Comparison of ENCODE assay signal across 13 cellular contexts in the genomic region with DNA sequence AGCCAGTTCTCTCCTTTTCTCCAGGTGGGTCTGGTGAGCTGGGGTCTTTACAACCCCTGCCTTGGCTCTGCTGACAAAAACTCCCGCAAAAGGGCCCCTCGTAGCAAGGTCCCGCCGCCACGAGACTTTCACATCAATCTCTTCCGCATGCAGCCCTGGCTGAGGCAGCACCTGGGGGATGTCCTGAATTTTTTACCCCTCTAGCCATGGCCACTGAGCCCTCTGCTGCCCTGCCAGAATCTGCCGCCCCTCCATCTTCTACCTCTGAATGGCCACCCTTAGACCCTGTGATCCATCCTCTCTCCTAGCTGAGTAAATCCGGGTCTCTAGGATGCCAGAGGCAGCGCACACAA. TPM values are rescaled to one million over a fixed set of nuclear protein-coding genes. Genes with fewer than 3 reads are reported as not detected.
DNase-seq lines count a peak whose midpoint lies in the region; ATAC-seq and TF ChIP-seq lines count a peak whose summit lies in the region.
"Had no signal": no experiment of that assay in that cellular context is flagged by ENCODE, and none has a peak within 500 bp of the region (broad histone marks: within the 10 kb centered on the region; RNA-seq: fewer than 3 reads in every experiment).

No MANE protein-coding gene starts in this region.

- ATAC-seq in HCT116 (no peak), GM19395 (IDR thresholded peaks at IDR 0.05; ENCODE audit: unreplicated experiment) (no peak), GM19328 (IDR thresholded peaks at IDR 0.05; ENCODE audit: unreplicated experiment) (no peak)

- no peak overlapping the region for H3K4me3 ChIP-seq in HCT116 (replicated peaks in 1 of 2; ENCODE audit: low read depth in 1 of 2, low read length in 2 of 2)
- H3K4me3 ChIP-seq in liver (ENCODE audit: low read depth in 1 of 3, low read length in 3 of 3), result no peak overlapping the region
- H3K4me3 ChIP-seq in spleen, result peak overlapping the region in 1 of 8 donors; percentile 6
- H3K4me3 ChIP-seq: BLaER1 had no signal

- TF ChIP-seq POLR2A in HCT116 (IDR thresholded peaks at IDR 0.05; ENCODE audit: borderline replicate concordance, extremely low read depth, insufficient read depth, insufficient read length) (no peak), spleen (IDR thresholded peaks at IDR 0.05) (no peak)

- H3K36me3 ChIP-seq in HCT116 (ENCODE audit: control insufficient read depth in 1 of 2, insufficient read depth in 2 of 2, low read length in 2 of 2), result no peaks in the 10 kb centered on the region
- peaks cover 2 to 52% (median 31%) of the 10 kb centered on the region in 4 donors for H3K36me3 ChIP-seq in liver (ENCODE audit: control insufficient read depth in 4 of 4, insufficient read depth in 3 of 4, low read depth in 1 of 4, low read length in 3 of 4)
- peaks cover 0 to 52% (median 2%) of the 10 kb centered on the region in 6 donors for H3K36me3 ChIP-seq in spleen

- H3K4me3 Mint-ChIP-seq in T-helper 2 cell treated with Interferon-gamma antibody and Interleukin-4, amounts not matched to agents 5 μg/mL and 100 μg/mL, for 36 hours, result no peak overlapping the region

- H3K27me3 ChIP-seq in HCT116 (ENCODE audit: insufficient read depth, low read length), result no peaks in the 10 kb centered on the region
- H3K27me3 ChIP-seq in liver (ENCODE audit: control insufficient read depth in 4 of 4, insufficient read depth in 4 of 4, low read length in 3 of 4), result no peaks in the 10 kb centered on the region
- H3K27me3 ChIP-seq in spleen (replicated peaks in 1 of 7), result peaks cover 0 to 36% (median 0%) of the 10 kb centered on the region in 7 donors
- H3K27me3 ChIP-seq: BLaER1 had no signal

- WGBS in liver, result 66% methylated on average over 9 of the region's 9 CpGs
- 72 to 88% (median 82%) methylated on average over 9 of the region's 9 CpGs for WGBS in spleen, 5 donors

- H3K4me1 ChIP-seq in HCT116 (ENCODE audit: control insufficient read depth in 1 of 2, insufficient read depth in 2 of 2, low read length in 2 of 2) (peaks cover 14 to 56% of the 10 kb centered on the region in 2 experiments; a peak in 3 of 4 replicates), liver (ENCODE audit: control insufficient read depth in 4 of 4, insufficient read depth in 4 of 4, low read length in 3 of 4) (peaks cover 7 to 63% (median 35%) of the 10 kb centered on the region in 4 donors), spleen (peaks cover 0 to 19% (median 0%) of the 10 kb centered on the region in 6 donors)

- DNase-seq in HCT116 (ENCODE audit: low read depth, low spot score), result no peak
- DNase-seq in caudate nucleus (lab: John Stamatoyannopoulos, UW), result no peak
- DNase-seq in spleen, result peak; percentile 35
- DNase-seq in T-helper 2 cell treated with Interferon-gamma antibody and Interleukin-4, amounts not matched to agents 5 μg/mL and 100 μg/mL, for 36 hours (ENCODE audit: low spot score), result no peak
- no peak for DNase-seq in HK-2 (ENCODE audit: unreplicated experiment)
- DNase-seq: islet precursor cell, NCI-H1092, NCI-H524 treated with DMSO at 0.1 percent for 48 hours had no signal

- CTCF ChIA-PET in HCT116 (lab: Charles Lee), result no interaction called here

- no peak overlapping the region for H3K27ac Mint-ChIP-seq in T-helper 2 cell treated with Interferon-gamma antibody and Interleukin-4, amounts not matched to agents 5 μg/mL and 100 μg/mL, for 36 hours

- peak overlapping the region; percentile 1; the same call in 1 of the 2 replicates for H3K27ac ChIP-seq in HCT116 (ENCODE audit: low read depth, low read length)
- H3K27ac ChIP-seq in caudate nucleus (ENCODE audit: low read depth, low read length), result peak overlapping the region; percentile 14
- peak overlapping the region; percentile 78 to 93 for H3K27ac ChIP-seq in liver (ENCODE audit: low read depth in 1 of 2, low read length in 2 of 2)
- H3K27ac ChIP-seq in spleen, result peak overlapping the region in 7 of 8 donors; percentile 57 to 79 (median 67)
- H3K27ac ChIP-seq: BLaER1 had no signal

- H4K20me1 ChIP-seq in HCT116 (ENCODE audit: insufficient read depth), result no peaks in the 10 kb centered on the region
- H4K20me1 ChIP-seq: BLaER1 had no signal

- no peaks in the 10 kb centered on the region for H3K9me3 Mint-ChIP-seq in T-helper 2 cell treated with Interferon-gamma antibody and Interleukin-4, amounts not matched to agents 5 μg/mL and 100 μg/mL, for 36 hours

- H3K79me2 ChIP-seq in HCT116 (ENCODE audit: insufficient read depth, low read length), result no peaks in the 10 kb centered on the region

- no peaks in the 10 kb centered on the region for H3K9me3 ChIP-seq in HCT116 (ENCODE audit: control insufficient read depth in 1 of 2, insufficient read depth in 1 of 2, low read depth in 1 of 2, low read length in 2 of 2)
- no peaks in the 10 kb centered on the region for H3K9me3 ChIP-seq in liver (ENCODE audit: control insufficient read depth in 4 of 4, low read length in 3 of 4)
- H3K9me3 ChIP-seq in spleen, result no peaks in the 10 kb centered on the region
- H3K9me3 ChIP-seq: BLaER1 had no signal

- no peaks in the 10 kb centered on the region for H3K4me1 Mint-ChIP-seq in T-helper 2 cell treated with Interferon-gamma antibody and Interleukin-4, amounts not matched to agents 5 μg/mL and 100 μg/mL, for 36 hours (ENCODE audit: low read depth)

- H3K9ac ChIP-seq in HCT116 (ENCODE audit: low read length), result no peak overlapping the region
- peak overlapping the region in 1 of 2 donors; percentile 12 for H3K9ac ChIP-seq in liver (ENCODE audit: low read depth in 1 of 2, low read length in 2 of 2)
- H3K9ac ChIP-seq: BLaER1 had no signal

- TF ChIP-seq CTCF in HCT116 (IDR thresholded peaks at IDR 0.05 in 2 of 3, conservative IDR thresholded peaks at IDR 0.05 in 1 of 3; ENCODE audit: borderline replicate concordance in 1 of 3, insufficient read depth in 1 of 3, low read depth in 2 of 3, low read length in 2 of 3), result no peak
- TF ChIP-seq CTCF in liver (IDR thresholded peaks at IDR 0.05; ENCODE audit: low read depth, low read length, missing input control), result no peak
- TF ChIP-seq CTCF in spleen (IDR thresholded peaks at IDR 0.05 in 8 of 11, conservative IDR thresholded peaks at IDR 0.05 in 3 of 11), result no peak

- H3K27me3 Mint-ChIP-seq in T-helper 2 cell treated with Interferon-gamma antibody and Interleukin-4, amounts not matched to agents 5 μg/mL and 100 μg/mL, for 36 hours (ENCODE audit: low read depth), result no peaks in the 10 kb centered on the region

- POLR2A ChIA-PET in HCT116 (lab: Charles Lee), result interaction anchor here (0.8 kb wide), 1 partner anchor 21 kb away, joined by 3 read pairs; no protein-coding TSS in a partner anchor

- no TSS peak for BruUV-seq in HCT116 (replicated peaks; lab: Mats Ljungman, UMichigan)

- RAD21 ChIA-PET in HCT116 (lab: Charles Lee; ENCODE audit: low non-redundant PET in 1 of 2, low total read pairs in 2 of 2, uncharacterized antibody in 2 of 2, unreplicated experiment in 2 of 2), result no interaction called here

- H3K9me2 ChIP-seq in HCT116 (ENCODE audit: insufficient read depth), result no peaks in the 10 kb centered on the region; the same call in 1 of the 2 replicates

- H3K36me3 Mint-ChIP-seq in T-helper 2 cell treated with Interferon-gamma antibody and Interleukin-4, amounts not matched to agents 5 μg/mL and 100 μg/mL, for 36 hours (ENCODE audit: low read depth), result no peaks in the 10 kb centered on the region

- no peak overlapping the region for H2AFZ ChIP-seq in HCT116 (ENCODE audit: low read depth, low read length, poor library complexity, severe bottlenecking)

- TF ChIP-seq RAD21 in HCT116 (IDR thresholded peaks at IDR 0.05; ENCODE audit: low read depth) (no peak), liver (IDR thresholded peaks at IDR 0.05) (no peak)

- peak overlapping the region; percentile 42 for H3K4me2 ChIP-seq in HCT116 (ENCODE audit: low read length)
- H3K4me2 ChIP-seq: BLaER1 had no signal

- intact Hi-C loops in HCT116 (cut with micrococcal nuclease), result no loop called here
- intact Hi-C loops in spleen (cut with DNase I; ENCODE audit: low total_unique reads), result no loop called here

TF ChIP-seq in HCT116, 20 proteins besides CTCF, POLR2A, EP300 and RAD21 (continues in another document):
- no peak for TF ChIP-seq ZNF274 (IDR thresholded peaks at IDR 0.05; ENCODE audit: low read depth, low read length)
- no peak for TF ChIP-seq SRF (IDR thresholded peaks at IDR 0.05; ENCODE audit: low read depth)
- TF ChIP-seq JUND (IDR thresholded peaks at IDR 0.05), result no peak
- TF ChIP-seq SIN3A (IDR thresholded peaks at IDR 0.05; ENCODE audit: low read depth), result no peak
- no peak for TF ChIP-seq EZH2phosphoT487 (IDR thresholded peaks at IDR 0.05; ENCODE audit: borderline replicate concordance)
- no peak for TF ChIP-seq EGR1 (IDR thresholded peaks at IDR 0.05; ENCODE audit: low read depth)

TF ChIP-seq in liver, 16 proteins besides CTCF, POLR2A, EP300 and RAD21 (continues in another document):
- TF ChIP-seq FOXA2 (IDR thresholded peaks at IDR 0.05), result no peak
- no peak for TF ChIP-seq SP1 (IDR thresholded peaks at IDR 0.05)
- TF ChIP-seq, protein P1, sequence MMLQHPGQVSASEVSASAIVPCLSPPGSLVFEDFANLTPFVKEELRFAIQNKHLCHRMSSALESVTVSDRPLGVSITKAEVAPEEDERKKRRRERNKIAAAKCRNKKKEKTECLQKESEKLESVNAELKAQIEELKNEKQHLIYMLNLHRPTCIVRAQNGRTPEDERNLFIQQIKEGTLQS (IDR thresholded peaks at IDR 0.05), result no peak
- no peak for TF ChIP-seq YY1 (IDR thresholded peaks at IDR 0.05)

RNA-seq across cellular contexts. Expression of a gene that starts 0.8 kb away (rescaled TPM):
- total RNA-seq in HCT116 (2021; ENCODE audit: unreplicated experiment), result 1.5 TPM
- polyA plus RNA-seq in HCT116 (2012), result 1.8 and 2.0 TPM in 2 replicates
- 1,000 to 10,000 TPM; 2,016 to 3,272 TPM for total RNA-seq in liver
- 1,000 to 10,000 TPM; 3,136 to 3,144 TPM for polyA plus RNA-seq in liver
- 10 to 100 TPM in 6 of 7 donors, 1 to 10 TPM in 1; 5.4 to 35.8 (median 20.1) TPM for total RNA-seq in spleen
- 10 to 100 TPM; 24.1 to 31.2 (median 24.3) TPM for polyA plus RNA-seq in spleen
- total RNA-seq: G401 had no signal

RNA-seq across cellular contexts. Expression of a gene that starts 13.6 kb away (rescaled TPM):
- 68.3 TPM for total RNA-seq in HCT116 (2021; ENCODE audit: unreplicated experiment)
- 79.4 and 88.7 TPM in 2 replicates for polyA plus RNA-seq in HCT116 (2012)
- total RNA-seq in liver, result 10 to 100 TPM; 11.1 to 21.8 TPM
- polyA plus RNA-seq in liver, result 10 to 100 TPM; 11.9 to 14.2 TPM
- total RNA-seq in spleen, result 10 to 100 TPM; 37.4 to 50.7 (median 44.8) TPM
- polyA plus RNA-seq in spleen, result 10 to 100 TPM; 35.0 to 47.1 (median 45.3) TPM

RNA-seq across cellular contexts. Expression of a gene that starts 13.8 kb away (rescaled TPM):
- total RNA-seq in HCT116 (2021; ENCODE audit: unreplicated experiment) (68.0 TPM), liver (10 to 100 TPM; 34.7 to 57.6 TPM), spleen (100 to 1,000 TPM in 1 of 7 donors, 10 to 100 TPM in 6; 52.1 to 102 (median 75.7) TPM)
- 42.8 and 49.2 TPM in 2 replicates for polyA plus RNA-seq in HCT116 (2012)
- polyA plus RNA-seq in liver (10 to 100 TPM; 26.7 to 34.3 TPM), spleen (100 to 1,000 TPM in 2 of 3 donors, 10 to 100 TPM in 1; 61.8 to 107 (median 102) TPM)

RNA-seq across cellular contexts. Expression of a gene that starts 17.6 kb away (rescaled TPM):
- total RNA-seq in HCT116 (2021; ENCODE audit: unreplicated experiment) (3.1 TPM), liver (100 to 1,000 TPM; 212 to 354 TPM), spleen (100 to 1,000 TPM in 2 of 7 donors, 10 to 100 TPM in 5; 62.5 to 173 (median 83.2) TPM)
- 0.62 and 0.78 TPM in 2 replicates for polyA plus RNA-seq in HCT116 (2012)
- polyA plus RNA-seq in liver (100 to 1,000 TPM; 441 to 522 TPM), spleen (10 to 100 TPM; 17.2 to 28.4 (median 25.4) TPM)

RNA-seq across cellular contexts. Expression of a gene that starts 26.8 kb away (rescaled TPM):
- total RNA-seq in HCT116 (2021; ENCODE audit: unreplicated experiment) (16.4 TPM), liver (10 to 100 TPM in 1 of 2 donors, 1 to 10 TPM in 1; 4.5 to 11.0 TPM), spleen (10 to 100 TPM; 21.0 to 34.3 (median 26.2) TPM)
- polyA plus RNA-seq in HCT116 (2012), result 18.6 and 23.7 TPM in 2 replicates
- polyA plus RNA-seq in liver (1 to 10 TPM; 8.9 to 9.7 TPM), spleen (10 to 100 TPM; 19.1 to 28.1 (median 26.3) TPM)

Comparison
In these comparisons a context has a peak if more than half of its experiments do, and no peak if none do; other contexts are left out.
1. H3K27ac ChIP-seq: peak in every context shown above with its lines; median percentile 86 in liver; 67 in spleen; 14 in caudate nucleus; 1 in HCT116.
2. RNA of a gene that starts 0.8 kb away (total RNA-seq): 2,016 to 3,272 TPM in liver; 5.4 to 35.8 TPM in spleen and 1.5 TPM in HCT116 (single experiment); every median in the first group is over 10 times any median in the second.